1 cellular context compared by ENCODE assay signal in genomic region chr9:16371306-16371705, GRCh38.
TF ChIP-seq lines count a peak whose summit lies in the region.

No MANE protein-coding gene starts in this region.

TF ChIP-seq in IMR-90, 13 proteins besides CTCF, POLR2A, EP300 and RAD21 (continued from another document):
- TF ChIP-seq SMC3 (IDR thresholded peaks at IDR 0.05; ENCODE audit: low read depth, low read length) = no peak
TF ChIP-seq in IMR-90: peak in this region for 0.
